Comparison of ENCODE assay signal across 8 cellular contexts in genomic region chr17:17591408-17592265, GRCh38. TPM values are rescaled to one million over a fixed set of nuclear protein-coding genes. Genes with fewer than 3 reads are reported as not detected.
DNase-seq lines count a peak whose midpoint lies in the region; FAIRE-seq and TF ChIP-seq lines count a peak whose summit lies in the region.

Gene PEMT, minus strand, starts transcription at chr17:17591708. Its CDS starts 82 bp downstream, at chr17:17591626.

- CTCF ChIA-PET in HEK293T (lab: Yijun Ruan, JAX): interaction anchor here (0.5 to 3.6 kb wide), 7 partner anchors 10 to 355 kb away, joined by 3 to 16 read pairs (median 5); no protein-coding TSS in a partner anchor

- H3K9ac ChIP-seq in neuronal stem cell (ENCODE audit: low read depth, low read length, poor library complexity): peak within 1 kb of the TSS; percentile 98

- TF ChIP-seq CTCF in subcutaneous adipose tissue (IDR thresholded peaks at IDR 0.05; ENCODE audit: low read depth): no peak

- H3K36me3 ChIP-seq in neuronal stem cell (replicated peaks in 1 of 2; ENCODE audit: control insufficient read depth in 2 of 2, insufficient read depth in 2 of 2, low read length in 2 of 2): peaks cover 0 to 2% of the 10 kb centered on the region in 2 donors

- peak within 1 kb of the TSS; percentile 79 for H3K4ac ChIP-seq in neuronal stem cell (ENCODE audit: low read length)

- peak within 1 kb of the TSS; percentile 98 for H2BK120ac ChIP-seq in neuronal stem cell (ENCODE audit: low read depth, low read length)

- no peaks in the 10 kb centered on the region for H3K27me3 ChIP-seq in neuronal stem cell (ENCODE audit: control insufficient read depth in 3 of 3, insufficient read depth in 3 of 3, low read depth in 1 of 3, low read length in 3 of 3)

- peak within 1 kb of the TSS; percentile 98 for H2AFZ ChIP-seq in neuronal stem cell (ENCODE audit: low read length)

- H3K14ac ChIP-seq in neuronal stem cell (ENCODE audit: low read length): peak within 1 kb of the TSS; percentile 89

- H3K23ac ChIP-seq in neuronal stem cell (ENCODE audit: low read depth, low read length, poor library complexity): peak within 1 kb of the TSS; percentile 90

- peaks cover 10% of the 10 kb centered on the region for H3K79me1 ChIP-seq in neuronal stem cell (ENCODE audit: low read depth, low read length)

- peak within 1 kb of the TSS; percentile 69 for H2AK5ac ChIP-seq in neuronal stem cell (ENCODE audit: low read depth, low read length)

- H3K18ac ChIP-seq in neuronal stem cell (ENCODE audit: low read length): peak within 1 kb of the TSS; percentile 98

- H3K9me3 ChIP-seq in neuronal stem cell (replicated peaks in 1 of 2; ENCODE audit: control insufficient read depth in 2 of 2, insufficient read depth in 1 of 2, low read depth in 1 of 2, low read length in 2 of 2): peaks cover 0 to 2% of the 10 kb centered on the region in 2 donors

- peak within 1 kb of the TSS; percentile 7 for H2BK5ac ChIP-seq in neuronal stem cell (ENCODE audit: low read length)

- no CpG with 5 or more reads among the region's 76 CpGs for WGBS in neuronal stem cell (ENCODE audit: extremely low coverage in 2 of 2, insufficient read length in 2 of 2, insufficient replicate concordance in 1 of 2), 2 donors

- H3K4me3 ChIP-seq in neuronal stem cell (ENCODE audit: low read length in 2 of 2): peak within 1 kb of the TSS; percentile 72 to 97

- peak within 1 kb of the TSS; percentile 98 for H4K8ac ChIP-seq in neuronal stem cell (ENCODE audit: low read depth, low read length)

- peak within 1 kb of the TSS; percentile 65 for H3K27ac ChIP-seq in neuronal stem cell (replicated peaks; ENCODE audit: low read length)

- peak within 1 kb of the TSS; percentile 82 for H3K4me2 ChIP-seq in neuronal stem cell (ENCODE audit: insufficient read depth, low read length, poor library complexity, severe bottlenecking)

- H2BK15ac ChIP-seq in neuronal stem cell (ENCODE audit: low read length): peak within 1 kb of the TSS; percentile 49

- no peak within 1 kb of the TSS for H4K91ac ChIP-seq in neuronal stem cell (ENCODE audit: low read depth, low read length, poor library complexity)

- FAIRE-seq in frontal cortex (lab: Jason Lieb, UNC): no peak

- no peak within 1 kb of the TSS for H2BK12ac ChIP-seq in neuronal stem cell (ENCODE audit: low read length)

- H3K4me1 ChIP-seq in neuronal stem cell (ENCODE audit: control insufficient read depth in 2 of 2, insufficient read depth in 1 of 2, low read depth in 1 of 2, low read length in 2 of 2): peaks cover 7% of the 10 kb centered on the region in 2 donors

- in situ Hi-C loops in SK-MEL-5 (cut with HindIII; ENCODE audit: low pct_unique_long_range_greater_than_20kb, low sequenced_read_pairs): loop anchor here (25.0 kb wide), 1 partner anchor 229 kb away; no protein-coding TSS in a partner anchor

- peak; percentile 82 for DNase-seq in GF-D8 (lab: John Stamatoyannopoulos, UW)
- DNase-seq in HEK293T (ENCODE audit: extremely low spot score): peak; percentile 96
- peak; percentile 98 for DNase-seq in MV-4-11 (lab: John Stamatoyannopoulos, UW)
- DNase-seq in SK-MEL-5 (ENCODE audit: low read depth, low spot score): peak; percentile 98
- peak; percentile 93 for DNase-seq in activated naive CD4-positive, alpha-beta T cell treated with Interleukin-2 at 50 U/mL for 16 hours
- peak; percentile 96 to 97 for DNase-seq in frontal cortex (ENCODE audit: low spot score in 2 of 2)
- peak; percentile 99 for DNase-seq in neuronal stem cell (ENCODE audit: low spot score)

- POLR2A ChIA-PET in HEK293T (lab: Yijun Ruan, JAX): interaction anchor here (0.8 to 3.6 kb wide), 25 partner anchors 10 to 245 kb away, joined by 3 to 35 read pairs (median 5); partner anchors contain the start of genes RASD1 and SREBF1

TF ChIP-seq in HEK293T, 16 proteins besides CTCF, POLR2A, EP300 and RAD21:
- TF ChIP-seq PKNOX1 (IDR thresholded peaks at IDR 0.05) (no peak; the same call in 1 of the 2 replicates), ELF4 (IDR thresholded peaks at IDR 0.05) (peak; percentile 91), NFRKB (IDR thresholded peaks at IDR 0.05) (no peak), SUZ12 (IDR thresholded peaks at IDR 0.05) (peak; percentile 94), FOXA1 (IDR thresholded peaks at IDR 0.05) (no peak), L3MBTL2 (conservative IDR thresholded peaks at IDR 0.05) (peak; percentile 92), SP1 (IDR thresholded peaks at IDR 0.05) (no peak), ARNT (IDR thresholded peaks at IDR 0.05) (0 out of 2 replicates have a peak, but pooled peaks have one; percentile 30), LEF1 (IDR thresholded peaks at IDR 0.05; ENCODE audit: borderline replicate concordance) (no peak), TARDBP (IDR thresholded peaks at IDR 0.05) (peak; percentile 53; the same call in 1 of the 2 replicates), FOXK2 (IDR thresholded peaks at IDR 0.05) (no peak), FOXM1 (IDR thresholded peaks at IDR 0.05; ENCODE audit: borderline replicate concordance) (peak; percentile 68; the same call in 1 of the 2 replicates), BHLHE40 (IDR thresholded peaks at IDR 0.05; ENCODE audit: borderline replicate concordance) (no peak), CTBP1 (IDR thresholded peaks at IDR 0.05; ENCODE audit: borderline replicate concordance) (peak; percentile 49; the same call in 1 of the 2 replicates), HDGF (IDR thresholded peaks at IDR 0.05; ENCODE audit: borderline replicate concordance) (no peak), ZNF384 (IDR thresholded peaks at IDR 0.05) (no peak)
TF ChIP-seq in HEK293T: peak in this region for 7.

RNA-seq across cellular contexts. Expression of gene PEMT, which starts in this region (rescaled TPM):
- 98.3 and 100 TPM in 2 replicates for total RNA-seq in SK-MEL-5 (2014; rRNA removed; shearing (Covaris generic))
- 110 and 146 TPM in 2 replicates for polyA plus RNA-seq in SK-MEL-5 (2015; cell fraction: cytosol; rRNA removed)
- 17.2 and 24.4 TPM in 2 replicates for polyA plus RNA-seq in SK-MEL-5 (2015; cell fraction: nucleus; rRNA removed)
- total RNA-seq in frontal cortex (17.1 TPM), subcutaneous adipose tissue (10 to 100 TPM; 54.6 to 76.9 (median 63.0) TPM)
- polyA plus RNA-seq in neuronal stem cell (2013, experiment 1 of 2): 42.5 TPM
- polyA plus RNA-seq in neuronal stem cell (2013, experiment 2 of 2): 39.1 TPM

Comparison
In these comparisons a context has a peak if more than half of its experiments do, and no peak if none do; other contexts are left out.
1. Peak in every context shown above with its lines: DNase-seq, H3K4me3 ChIP-seq and H3K27ac ChIP-seq.